ENCODE assay signal across 8 cellular contexts in genomic region chr19:43504426-43505185, GRCh38. TPM values are rescaled to one million over a fixed set of nuclear protein-coding genes. Genes with fewer than 3 reads are reported as not detected.
DNase-seq lines count a peak whose midpoint lies in the region; ATAC-seq and TF ChIP-seq lines count a peak whose summit lies in the region.

TSS of gene PHLDB3 (minus strand) at chr19:43504746. CDS start at chr19:43504118, 628 bp downstream.

- peak within 1 kb of the TSS; percentile 90 to 91 for H3K27ac ChIP-seq in coronary artery

- peaks cover 29% of the 10 kb centered on the region for H3K36me3 Mint-ChIP-seq in T-helper 1 cell treated with Interleukin-12 subunit alpha and Interleukin-12 subunit beta and Interleukin-4 antibody, amounts not matched to agents 30 μg/mL and 1 μg/mL, for 36 hours (ENCODE audit: low read depth)

- peak within 1 kb of the TSS; percentile 96 for H3K27ac Mint-ChIP-seq in T-helper 1 cell treated with Interleukin-12 subunit alpha and Interleukin-12 subunit beta and Interleukin-4 antibody, amounts not matched to agents 30 μg/mL and 1 μg/mL, for 36 hours

- no peak for DNase-seq in AG09309 (ENCODE audit: low read depth)
- DNase-seq in coronary artery (ENCODE audit: low spot score): peak; percentile 80
- peak in 1 of 2 donors; percentile 63 for DNase-seq in lung microvascular endothelial cell (ENCODE audit: low read depth in 2 of 2)
- peak; percentile 48 for DNase-seq in stimulated activated naive CD4-positive, alpha-beta T cell treated with Interleukin-2 at 50 U/mL for 16 hours (lab: John Stamatoyannopoulos, UW)

- H3K4me3 ChIP-seq in AG09309 (ENCODE audit: control insufficient read depth, low read depth, low read length) (peak within 1 kb of the TSS; percentile 62), coronary artery (peak within 1 kb of the TSS; percentile 71)

- no peak for TF ChIP-seq CTCF in AG09309 (IDR thresholded peaks at IDR 0.05; ENCODE audit: control insufficient read depth, insufficient read depth, low read depth, low read length, missing control alignments)
- no peak for TF ChIP-seq CTCF in coronary artery (IDR thresholded peaks at IDR 0.05)

- peak within 1 kb of the TSS; percentile 95 for H3K4me3 Mint-ChIP-seq in T-helper 1 cell treated with Interleukin-12 subunit alpha and Interleukin-12 subunit beta and Interleukin-4 antibody, amounts not matched to agents 30 μg/mL and 1 μg/mL, for 36 hours

- H3K27me3 Mint-ChIP-seq in T-helper 1 cell treated with Interleukin-12 subunit alpha and Interleukin-12 subunit beta and Interleukin-4 antibody, amounts not matched to agents 30 μg/mL and 1 μg/mL, for 36 hours (ENCODE audit: low read depth): no peaks in the 10 kb centered on the region

- H3K4me1 Mint-ChIP-seq in T-helper 1 cell treated with Interleukin-12 subunit alpha and Interleukin-12 subunit beta and Interleukin-4 antibody, amounts not matched to agents 30 μg/mL and 1 μg/mL, for 36 hours (ENCODE audit: low read depth): peaks cover 23% of the 10 kb centered on the region

- ATAC-seq in GM19324 (IDR thresholded peaks at IDR 0.05; ENCODE audit: low FRiP score, unreplicated experiment) (peak; percentile 18), HG03558 (IDR thresholded peaks at IDR 0.05; ENCODE audit: extremely low read depth, unreplicated experiment) (peak; percentile 7), GM21423 (IDR thresholded peaks at IDR 0.05; ENCODE audit: unreplicated experiment) (no peak)

- no peaks in the 10 kb centered on the region for H3K9me3 Mint-ChIP-seq in T-helper 1 cell treated with Interleukin-12 subunit alpha and Interleukin-12 subunit beta and Interleukin-4 antibody, amounts not matched to agents 30 μg/mL and 1 μg/mL, for 36 hours

RNA-seq across cellular contexts. Expression of gene PHLDB3, which starts in this region (rescaled TPM):
- total RNA-seq in lung microvascular endothelial cell: 23.1 and 79.8 TPM in 2 replicates
